Comparison of ENCODE assay signal across 29 cellular contexts in the genomic region with DNA sequence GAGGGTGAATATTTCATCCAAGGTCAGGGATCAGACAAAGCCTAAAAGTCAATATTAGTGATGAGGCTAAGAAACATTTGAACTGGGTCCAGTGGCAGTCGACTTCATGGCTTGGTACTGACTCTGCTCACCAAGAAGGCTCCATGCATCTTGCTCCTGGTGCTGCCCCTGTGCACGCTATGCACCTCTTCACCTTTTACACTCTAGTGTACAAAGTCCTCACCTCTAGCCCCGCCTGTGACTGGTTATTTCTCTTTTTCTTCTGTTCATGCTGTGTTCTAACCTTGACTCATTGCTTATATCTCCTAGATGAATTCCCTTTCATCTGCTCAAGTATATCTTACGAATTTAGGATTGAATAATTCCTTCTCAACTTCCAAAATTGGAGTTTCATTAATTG. TPM values are rescaled to one million over a fixed set of nuclear protein-coding genes. Genes with fewer than 3 reads are reported as not detected.
DNase-seq lines count a peak whose midpoint lies in the region; ATAC-seq, FAIRE-seq and TF ChIP-seq lines count a peak whose summit lies in the region.
"Had no signal": no experiment of that assay in that cellular context is flagged by ENCODE, and none has a peak within 500 bp of the region (broad histone marks: within the 10 kb centered on the region; RNA-seq: fewer than 3 reads in every experiment).

No MANE protein-coding gene starts in this region.

- TF ChIP-seq EP300 in HepG2 (IDR thresholded peaks at IDR 0.05; ENCODE audit: low read depth in 2 of 2, low read length in 2 of 2), result no peak
- TF ChIP-seq EP300 in HepG2 (CRISPR knock-in tag; IDR thresholded peaks at IDR 0.05; ENCODE audit: borderline replicate concordance), result no peak

- H2BK5ac ChIP-seq in H9 (ENCODE audit: insufficient read length, low read length) (no peak overlapping the region), neuronal stem cell (ENCODE audit: low read length) (no peak overlapping the region)

- ATAC-seq in HepG2 (peak; percentile 33; the same call in 2 of the 3 replicates), GM19395 (IDR thresholded peaks at IDR 0.05; ENCODE audit: unreplicated experiment) (no peak)
- ATAC-seq: GM12878 had no signal

- H3K56ac ChIP-seq in H9 (ENCODE audit: insufficient read length, low read depth, low read length), result no peak overlapping the region

- H2BK120ac ChIP-seq in H9 (ENCODE audit: low read depth, low read length, poor library complexity, severe bottlenecking), result no peak overlapping the region
- no peak overlapping the region for H2BK120ac ChIP-seq in neuronal stem cell (ENCODE audit: low read depth, low read length)

- no peaks in the 10 kb centered on the region for H3K9me3 Mint-ChIP-seq in H9
- H3K9me3 Mint-ChIP-seq: CD4-positive, alpha-beta memory T cell; CD8-positive, alpha-beta memory T cell had no signal

- H2AK5ac ChIP-seq in H9 (ENCODE audit: insufficient read length, low read length) (no peak overlapping the region), neuronal stem cell (ENCODE audit: low read depth, low read length) (no peak overlapping the region)

- H3K9me3 ChIP-seq in H9 (ENCODE audit: control insufficient read depth, low read depth, low read length), result no peaks in the 10 kb centered on the region
- no peaks in the 10 kb centered on the region for H3K9me3 ChIP-seq in HepG2 (ENCODE audit: low read length)
- H3K9me3 ChIP-seq in neuronal stem cell (replicated peaks in 1 of 2; ENCODE audit: control insufficient read depth in 2 of 2, insufficient read depth in 1 of 2, low read depth in 1 of 2, low read length in 2 of 2), result no peaks in the 10 kb centered on the region
- H3K9me3 ChIP-seq: BE2C, BLaER1 had no signal

- H3K18ac ChIP-seq in H9 (ENCODE audit: insufficient read length, low read depth, low read length) (no peak overlapping the region), neuronal stem cell (ENCODE audit: low read length) (no peak overlapping the region)

- H2BK20ac ChIP-seq in H9 (ENCODE audit: low read depth, low read length, poor library complexity, severe bottlenecking), result no peak overlapping the region

- H3K4me1 Mint-ChIP-seq in H9, result peaks cover 15 to 18% of the 10 kb centered on the region in 2 experiments
- H3K4me1 Mint-ChIP-seq: CD14-positive monocyte; CD4-positive, alpha-beta memory T cell; CD8-positive, alpha-beta memory T cell had no signal

- no peaks in the 10 kb centered on the region for H4K20me1 ChIP-seq in H9 (ENCODE audit: control insufficient read depth, insufficient read depth, insufficient read length)
- H4K20me1 ChIP-seq in HepG2 (ENCODE audit: insufficient read depth, low read length), result no peaks in the 10 kb centered on the region
- H4K20me1 ChIP-seq: BLaER1 had no signal

- no TSS peak for BruUV-seq in HepG2 (replicated peaks; lab: Mats Ljungman, UMichigan)

- H3K36me3 Mint-ChIP-seq in H9 (ENCODE audit: insufficient read depth in 1 of 3, low read depth in 3 of 3), result no peaks in the 10 kb centered on the region
- H3K36me3 Mint-ChIP-seq: CD14-positive monocyte; CD4-positive, CD25-positive, alpha-beta regulatory T cell had no signal

- CTCF ChIA-PET in HepG2 (lab: Yijun Ruan, JAX; ENCODE audit: low intra/inter-chr PET ratio, low total read pairs), result no interaction called here

- in situ Hi-C loops in HepG2 (cut with HindIII; ENCODE audit: extremely low pct_ligation_motif_present, low pct_unique_long_range_greater_than_20kb), result no loop called here

- no CpG with 5 or more reads among the region's 4 CpGs for WGBS in H9 (ENCODE audit: extremely low coverage, insufficient read length, low lambda C conversion rate)
- 11% methylated on average over 4 of the region's 4 CpGs for WGBS in HepG2 (ENCODE audit: low lambda C conversion rate)
- WGBS in neuronal stem cell (ENCODE audit: extremely low coverage in 2 of 2, insufficient read length in 2 of 2, insufficient replicate concordance in 1 of 2), 2 donors, result no CpG with 5 or more reads among the region's 4 CpGs

- H3K4ac ChIP-seq in H9 (ENCODE audit: low read depth, low read length) (no peak overlapping the region), neuronal stem cell (ENCODE audit: low read length) (no peak overlapping the region)

- H4K5ac ChIP-seq in H9 (ENCODE audit: insufficient read length, low read depth, low read length), result no peak overlapping the region

- no peaks in the 10 kb centered on the region for H3K23me2 ChIP-seq in H9 (ENCODE audit: insufficient read length, low read depth, low read length, poor library complexity, severe bottlenecking)

- H2BK15ac ChIP-seq in H9 (ENCODE audit: low read depth, low read length) (no peak overlapping the region), neuronal stem cell (ENCODE audit: low read length) (no peak overlapping the region)

- H3K27me3 Mint-ChIP-seq in H9 (ENCODE audit: low read depth), result no peaks in the 10 kb centered on the region
- H3K27me3 Mint-ChIP-seq: CD4-positive, CD25-positive, alpha-beta regulatory T cell had no signal

- no peak overlapping the region for H3K4me2 ChIP-seq in H9 (ENCODE audit: insufficient read depth, insufficient read length, low read length)
- no peak overlapping the region for H3K4me2 ChIP-seq in HepG2 (ENCODE audit: low read depth, low read length)
- H3K4me2 ChIP-seq in neuronal stem cell (ENCODE audit: insufficient read depth, low read length, poor library complexity, severe bottlenecking), result no peak overlapping the region
- H3K4me2 ChIP-seq: BLaER1 had no signal

- H2AFZ ChIP-seq in ACC112 (ENCODE audit: low read length, unreplicated experiment) (peak overlapping the region; percentile 5), H9 (ENCODE audit: low read length) (no peak overlapping the region), HepG2 (ENCODE audit: low read length) (no peak overlapping the region), neuronal stem cell (ENCODE audit: low read length) (no peak overlapping the region)

- H3K9ac ChIP-seq in H9 (ENCODE audit: extremely low read depth, insufficient read length, low read length) (no peak overlapping the region), HepG2 (ENCODE audit: insufficient read depth, low read depth, low read length) (no peak overlapping the region), neuronal stem cell (ENCODE audit: low read depth, low read length, poor library complexity) (no peak overlapping the region)
- H3K9ac ChIP-seq: BLaER1 had no signal

- H3K27ac ChIP-seq in ACC112 (ENCODE audit: low read depth, low read length), result no peak overlapping the region
- H3K27ac ChIP-seq in H9 (ENCODE audit: insufficient read length, low read depth, low read length), result no peak overlapping the region
- H3K27ac ChIP-seq in HepG2 (ENCODE audit: extremely low read length, insufficient read depth, low read length), result no peak overlapping the region
- no peak overlapping the region for H3K27ac ChIP-seq in neuronal stem cell (replicated peaks; ENCODE audit: low read length)
- H3K27ac ChIP-seq: BLaER1 had no signal

- FAIRE-seq in HepG2 (lab: Jason Lieb, UNC), result no peak
- FAIRE-seq: GM12878, GM12892, GM18507 had no signal

- H3K27me3 ChIP-seq in ACC112 (ENCODE audit: insufficient read depth, low read length) (no peaks in the 10 kb centered on the region), H9 (ENCODE audit: insufficient read depth, low read length) (no peaks in the 10 kb centered on the region), HepG2 (ENCODE audit: control insufficient read depth in 1 of 2, insufficient read depth in 2 of 2, low read length in 2 of 2) (no peaks in the 10 kb centered on the region), neuronal stem cell (ENCODE audit: control insufficient read depth in 3 of 3, insufficient read depth in 3 of 3, low read depth in 1 of 3, low read length in 3 of 3) (no peaks in the 10 kb centered on the region)
- H3K27me3 ChIP-seq: BE2C, BLaER1 had no signal

- H3K36me3 ChIP-seq in ACC112 (ENCODE audit: insufficient read depth, low read length) (no peaks in the 10 kb centered on the region), HepG2 (replicated peaks in 1 of 2; ENCODE audit: control insufficient read depth in 1 of 2, insufficient read depth in 2 of 2, low read length in 2 of 2) (no peaks in the 10 kb centered on the region), neuronal stem cell (replicated peaks in 1 of 2; ENCODE audit: control insufficient read depth in 2 of 2, insufficient read depth in 2 of 2, low read length in 2 of 2) (no peaks in the 10 kb centered on the region)
- H3K36me3 ChIP-seq: BE2C, BLaER1 had no signal

- intact Hi-C loops in HepG2 (cut with micrococcal nuclease; ENCODE audit: unreplicated experiment), result no loop called here

- H3K23ac ChIP-seq in H9 (ENCODE audit: insufficient read length, low read depth, low read length), result no peak overlapping the region
- no peak overlapping the region for H3K23ac ChIP-seq in neuronal stem cell (ENCODE audit: low read depth, low read length, poor library complexity)

- no peak for TF ChIP-seq RAD21 in HepG2 (CRISPR knock-in tag; IDR thresholded peaks at IDR 0.05)

- no peaks in the 10 kb centered on the region for H3K79me1 ChIP-seq in H9 (ENCODE audit: insufficient read depth, low read depth, low read length, poor library complexity, severe bottlenecking)
- no peaks in the 10 kb centered on the region for H3K79me1 ChIP-seq in neuronal stem cell (ENCODE audit: low read depth, low read length)

- no peak for TF ChIP-seq POLR2A in HepG2 (IDR thresholded peaks at IDR 0.05; ENCODE audit: insufficient read depth in 1 of 2, low read depth in 2 of 2, low read length in 2 of 2)

- no peak overlapping the region for H3T11ph ChIP-seq in H9 (ENCODE audit: low read length)

- TF ChIP-seq CTCF in H9 (conservative IDR thresholded peaks at IDR 0.05) (no peak), HepG2 (CRISPR knock-in tag; IDR thresholded peaks at IDR 0.05) (no peak)

- no peaks in the 10 kb centered on the region for H3K79me2 ChIP-seq in ACC112 (ENCODE audit: control insufficient read depth, insufficient read depth, low read length, unreplicated experiment)
- no peaks in the 10 kb centered on the region for H3K79me2 ChIP-seq in H9 (ENCODE audit: insufficient read depth, low read length)
- H3K79me2 ChIP-seq in HepG2 (ENCODE audit: insufficient read depth, low read length), result no peaks in the 10 kb centered on the region

- no peak overlapping the region for H4K91ac ChIP-seq in H9 (ENCODE audit: insufficient read length, low read depth, low read length)
- no peak overlapping the region for H4K91ac ChIP-seq in neuronal stem cell (ENCODE audit: low read depth, low read length, poor library complexity)

- H3K14ac ChIP-seq in H9 (ENCODE audit: insufficient read depth, low read length), result no peak overlapping the region
- peak overlapping the region; percentile 3 for H3K14ac ChIP-seq in neuronal stem cell (ENCODE audit: low read length)

- H3K4me1 ChIP-seq in ACC112 (ENCODE audit: control insufficient read depth, insufficient read depth, low read length, unreplicated experiment) (peaks cover 3% of the 10 kb centered on the region), H9 (ENCODE audit: insufficient read depth, low read length) (peaks cover 7% of the 10 kb centered on the region; the same call in 1 of the 2 replicates), HepG2 (ENCODE audit: insufficient read depth, low read length) (peaks cover 16% of the 10 kb centered on the region; the same call in 1 of the 2 replicates), neuronal stem cell (ENCODE audit: control insufficient read depth in 2 of 2, insufficient read depth in 1 of 2, low read depth in 1 of 2, low read length in 2 of 2) (peaks cover 2 to 3% of the 10 kb centered on the region in 2 donors)
- H3K4me1 ChIP-seq: BE2C, BLaER1 had no signal

- H2BK12ac ChIP-seq in H9 (ENCODE audit: insufficient read length, low read depth, low read length) (no peak overlapping the region), neuronal stem cell (ENCODE audit: low read length) (no peak overlapping the region)

- peak overlapping the region in 2 of 3 experiments; percentile 8 to 16; a peak in 2 of 7 replicates for H3K27ac Mint-ChIP-seq in H9
- H3K27ac Mint-ChIP-seq: CD14-positive monocyte; CD4-positive, alpha-beta memory T cell; CD4-positive, CD25-positive, alpha-beta regulatory T cell; CD8-positive, alpha-beta memory T cell had no signal

- no peak overlapping the region for H3K4me3 ChIP-seq in ACC112 (ENCODE audit: low read depth, low read length)
- H3K4me3 ChIP-seq in HepG2 (replicated peaks in 1 of 3; ENCODE audit: insufficient read depth in 1 of 3, low read depth in 2 of 3, low read length in 3 of 3), result no peak overlapping the region
- no peak overlapping the region for H3K4me3 ChIP-seq in neuronal stem cell (ENCODE audit: low read length in 2 of 2)
- H3K4me3 ChIP-seq: BLaER1, GM12878 had no signal

- H4K8ac ChIP-seq in H9 (replicated peaks; ENCODE audit: insufficient read length, low read depth, low read length) (no peak overlapping the region), neuronal stem cell (ENCODE audit: low read depth, low read length) (no peak overlapping the region)

- no peak for DNase-seq in H9
- no peak for DNase-seq in HepG2 (ENCODE audit: low spot score)
- no peak for DNase-seq in neuronal stem cell (ENCODE audit: low spot score)
- no peak for DNase-seq in retina
- DNase-seq in NK-92 (lab: John Stamatoyannopoulos, UW; ENCODE audit: unreplicated experiment), result no peak
- DNase-seq: 8988T; BE2C; C1 segment of cervical spinal cord; CD4-positive, alpha-beta memory T cell; CD4-positive, CD25-positive, alpha-beta regulatory T cell; CD8-positive, alpha-beta memory T cell; COR-L47; DMS 273 treated with DMSO at 0.1 percent for 48 hours; DMS153; DMS53; DMS79; DND-41; EL; GDM1 had no signal

- POLR2A ChIA-PET in HepG2 (lab: Yijun Ruan, JAX), result no interaction called here

- H3K4me3 Mint-ChIP-seq in H9, result no peak overlapping the region; a peak in 1 of 5 replicates
- H3K4me3 Mint-ChIP-seq: CD14-positive monocyte; CD4-positive, alpha-beta memory T cell; CD4-positive, CD25-positive, alpha-beta regulatory T cell; CD8-positive, alpha-beta memory T cell had no signal

RNA-seq across cellular contexts. Expression of a gene that starts 52.4 kb away (rescaled TPM):
- total RNA-seq in H9 (2021), result 2.1 and 3.0 TPM in 2 replicates
- total RNA-seq in HepG2 (2016; rRNA removed; fragmentation: Illumina TruSeq; extraction: Trizol), result 3.3 and 4.0 TPM in 2 replicates
- 0.91 and 1.4 TPM in 2 replicates for total RNA-seq in HepG2 (2016; cell fraction: cytosol; rRNA removed; fragmentation: Illumina TruSeq; extraction: Trizol; ENCODE audit: low read depth)
- 3.7 and 4.7 TPM in 2 replicates for total RNA-seq in HepG2 (2016; cell fraction: insoluble cytoplasmic fraction; rRNA removed; fragmentation: Illumina TruSeq; extraction: Trizol)
- total RNA-seq in HepG2 (2016; cell fraction: membrane; rRNA removed; fragmentation: Illumina TruSeq; extraction: Trizol), result 3.0 and 4.0 TPM in 2 replicates
- 8.5 and 9.0 TPM in 2 replicates for total RNA-seq in HepG2 (2016; cell fraction: nucleus; rRNA removed; fragmentation: Illumina TruSeq; extraction: Trizol)
- polyA plus RNA-seq in HepG2 (2011; rRNA removed), result 5.6 and 6.7 TPM in 2 replicates
- 3.7 and 4.0 TPM in 2 replicates for polyA plus RNA-seq in HepG2 (2011; cell fraction: cytosol; rRNA removed)
- polyA plus RNA-seq in HepG2 (2011; cell fraction: nucleus; rRNA removed), result 3.8 and 4.5 TPM in 2 replicates
- polyA plus RNA-seq in HepG2 (2012), result 3.8 and 6.1 TPM in 2 replicates
- 1.5 and 1.7 TPM in 2 replicates for polyA plus RNA-seq in HepG2 (2016; cell fraction: cytosol; fragmentation: Illumina TruSeq; extraction: Trizol; ENCODE audit: low read depth)
- 9.0 and 10.1 TPM in 2 replicates for polyA plus RNA-seq in HepG2 (2016; cell fraction: insoluble cytoplasmic fraction; fragmentation: Illumina TruSeq; extraction: Trizol; ENCODE audit: low read depth)
- polyA plus RNA-seq in HepG2 (2016; cell fraction: membrane; fragmentation: Illumina TruSeq; extraction: Trizol; ENCODE audit: low read depth), result 4.7 and 5.6 TPM in 2 replicates
- 8.6 and 9.5 TPM in 2 replicates for polyA plus RNA-seq in HepG2 (2016; cell fraction: nucleus; fragmentation: Illumina TruSeq; extraction: Trizol; ENCODE audit: insufficient read depth, low read depth)
- 8.8 TPM in 1 of 2 replicates, not detected in the other for polyA minus RNA-seq in HepG2 (2011; rRNA and poly(A)+ RNA removed; ENCODE audit: low replicate concordance)
- polyA minus RNA-seq in HepG2 (2011; cell fraction: cytosol; rRNA and poly(A)+ RNA removed), result 4.1 and 4.4 TPM in 2 replicates
- polyA minus RNA-seq in HepG2 (2011; cell fraction: nucleus; rRNA and poly(A)+ RNA removed), result 32.3 and 34.8 TPM in 2 replicates
- polyA plus RNA-seq in neuronal stem cell (2013, experiment 1 of 2), result 36.3 TPM
- polyA plus RNA-seq in neuronal stem cell (2013, experiment 2 of 2), result 37.2 TPM
- total RNA-seq: A673; CD4-positive, alpha-beta memory T cell; CD4-positive, CD25-positive, alpha-beta regulatory T cell; CD8-positive, alpha-beta memory T cell; Daoy; G401; GM12878 had no signal
- polyA plus RNA-seq: CD14-positive monocyte; CD4-positive, alpha-beta memory T cell; CD4-positive, CD25-positive, alpha-beta regulatory T cell; CD8-positive, alpha-beta memory T cell; GM12878 had no signal
